ENCODE assay signal across 1 cellular context in genomic region chr1:154558610-154559495, GRCh38.
TF ChIP-seq lines count a peak whose summit lies in the region.

Gene UBE2Q1, minus strand, starts transcription at chr1:154558662. Its CDS starts 109 bp downstream, at chr1:154558553.

TF ChIP-seq in GM12878, 131 proteins besides CTCF, POLR2A, EP300 and RAD21 (continued from another document and continues in another):
- TF ChIP-seq REST (IDR thresholded peaks at IDR 0.05; ENCODE audit: low read depth, low read length) (no peak), PKNOX1 (IDR thresholded peaks at IDR 0.05) (peak; percentile 71), RAD51 (IDR thresholded peaks at IDR 0.05) (peak; percentile 100), ELK1 (IDR thresholded peaks at IDR 0.05; ENCODE audit: low read depth, low read length) (peak; percentile 64), ZNF207 (IDR thresholded peaks at IDR 0.05; ENCODE audit: borderline replicate concordance) (peak; percentile 65), CHD2 (IDR thresholded peaks at IDR 0.05; ENCODE audit: borderline replicate concordance, low read depth, low read length) (peak; percentile 84), TARDBP (IDR thresholded peaks at IDR 0.05; ENCODE audit: borderline replicate concordance) (peak; percentile 94; the same call in 1 of the 2 replicates), SIX5 (IDR thresholded peaks at IDR 0.05; ENCODE audit: low read depth, low read length, severe bottlenecking) (peak; percentile 76), RELB (IDR thresholded peaks at IDR 0.05; ENCODE audit: low read depth) (peak; percentile 77; the same call in 1 of the 2 replicates), BCL3 (IDR thresholded peaks at IDR 0.05; ENCODE audit: borderline replicate concordance, insufficient read depth, low read depth, low read length, poor library complexity, severe bottlenecking) (no peak), PAX8 (IDR thresholded peaks at IDR 0.05) (no peak), ZNF592 (IDR thresholded peaks at IDR 0.05) (no peak), BHLHE40 (IDR thresholded peaks at IDR 0.05; ENCODE audit: borderline replicate concordance in 1 of 2, low read depth in 2 of 2, low read length in 1 of 2) (peak; percentile 98 to 100), STAT3 (IDR thresholded peaks at IDR 0.05; ENCODE audit: low read depth, low read length) (no peak), POLR2AphosphoS5 (IDR thresholded peaks at IDR 0.05; ENCODE audit: low read length) (no peak), PBX3 (IDR thresholded peaks at IDR 0.05; ENCODE audit: insufficient replicate concordance, low read depth, low read length) (no peak), HSF1 (IDR thresholded peaks at IDR 0.05; ENCODE audit: low read depth, low read length) (no peak), CBFB (IDR thresholded peaks at IDR 0.05; ENCODE audit: low read depth) (no peak), CHD4 (IDR thresholded peaks at IDR 0.05) (no peak), ZZZ3 (IDR thresholded peaks at IDR 0.05; ENCODE audit: control insufficient read depth, insufficient read length, low read depth) (no peak), CEBPB (IDR thresholded peaks at IDR 0.05; ENCODE audit: borderline replicate concordance in 1 of 2, low read depth in 2 of 2, low read length in 2 of 2) (no peak), RBBP5 (conservative IDR thresholded peaks at IDR 0.05) (no peak), ZNF687 (IDR thresholded peaks at IDR 0.05) (peak; percentile 98), NR2C2 (IDR thresholded peaks at IDR 0.05; ENCODE audit: borderline replicate concordance, control insufficient read depth, insufficient read length, low read depth) (no peak), ZBTB33 (IDR thresholded peaks at IDR 0.05) (no peak), CREB1 (IDR thresholded peaks at IDR 0.05; ENCODE audit: low read depth) (peak; percentile 92), SREBF2 (IDR thresholded peaks at IDR 0.05; ENCODE audit: low read length) (no peak), EGR1 (IDR thresholded peaks at IDR 0.05; ENCODE audit: borderline replicate concordance in 1 of 2, low read depth in 2 of 2, low read length in 2 of 2) (peak; percentile 70 to 97; a peak in 2 of 3 replicates), YY1 (IDR thresholded peaks at IDR 0.05; ENCODE audit: low read depth, low read length) (peak; percentile 95), CREM (IDR thresholded peaks at IDR 0.05; ENCODE audit: low read depth) (peak; percentile 94), SMARCA5 (IDR thresholded peaks at IDR 0.05) (no peak), DPF2 (IDR thresholded peaks at IDR 0.05) (no peak; the same call in 1 of the 2 replicates), BACH1 (IDR thresholded peaks at IDR 0.05; ENCODE audit: borderline replicate concordance) (peak; percentile 70), MYC (IDR thresholded peaks at IDR 0.05; ENCODE audit: insufficient read depth, insufficient read length, insufficient replicate concordance, low read length, severe bottlenecking) (peak; percentile 90), ZNF384 (IDR thresholded peaks at IDR 0.05; ENCODE audit: borderline replicate concordance, low read depth, low read length) (no peak)
